13 cellular contexts compared by ENCODE assay signal in the genomic region with DNA sequence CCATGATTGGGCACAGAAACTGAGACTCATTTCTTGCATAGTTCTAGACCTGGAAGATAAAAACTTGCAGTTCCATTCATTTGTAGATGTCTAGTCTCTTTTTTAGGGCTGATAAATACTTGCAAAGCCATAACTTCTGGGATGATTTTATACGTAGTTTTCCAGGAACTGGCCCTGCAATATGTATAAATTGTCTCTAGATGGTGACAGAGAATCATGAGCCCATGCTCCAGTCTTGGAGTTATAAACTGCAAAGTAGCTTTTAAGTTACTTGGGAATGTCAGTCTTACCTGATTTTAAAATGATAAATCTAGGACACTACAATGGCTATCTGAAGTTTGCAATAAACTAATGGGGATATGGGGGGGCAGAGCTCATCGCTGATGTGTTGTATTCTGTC. TPM values are rescaled to one million over a fixed set of nuclear protein-coding genes. Genes with fewer than 3 reads are reported as not detected.
DNase-seq lines count a peak whose midpoint lies in the region; ATAC-seq, FAIRE-seq and TF ChIP-seq lines count a peak whose summit lies in the region.
"Had no signal": no experiment of that assay in that cellular context is flagged by ENCODE, and none has a peak within 500 bp of the region (broad histone marks: within the 10 kb centered on the region; RNA-seq: fewer than 3 reads in every experiment).

No MANE protein-coding gene starts in this region.

- CTCF ChIA-PET in HEK293 (lab: Yijun Ruan, JAX): interaction anchor here (0.6 to 4.5 kb wide), 8 partner anchors 10 to 222 kb away, joined by 3 to 77 read pairs (median 4); no protein-coding TSS in a partner anchor

- DNase-seq in D721Med (ENCODE audit: insufficient read length, low spot score): no peak
- DNase-seq in astrocyte (ENCODE audit: low read depth): peak; percentile 3
- DNase-seq in myocyte (ENCODE audit: low read depth): peak; percentile 15
- DNase-seq in stimulated activated naive CD8-positive, alpha-beta T cell treated with anti-CD3 and anti-CD28 coated beads, Interleukin-15, amount 100 ng/mL, for 72 hours: no peak
- no peak for DNase-seq in activated T-cell treated with anti-CD3 and anti-CD28 coated beads for 4 hours
- DNase-seq: activated T-cell treated with anti-CD3 and anti-CD28 coated beads, Interleukin-2, amount 50 U/mL, for 72 hours; glutamatergic neuron; spleen; T1000 had no signal

- H3K27ac Mint-ChIP-seq in astrocyte (ENCODE audit: unreplicated experiment): no peak overlapping the region
- H3K27ac Mint-ChIP-seq in stimulated activated naive CD8-positive, alpha-beta T cell treated with anti-CD3 and anti-CD28 coated beads, Interleukin-15, amount 100 ng/mL, for 72 hours: no peak overlapping the region
- H3K27ac Mint-ChIP-seq: activated T-cell treated with anti-CD3 and anti-CD28 coated beads, Interleukin-2, amount 50 U/mL, for 72 hours had no signal

- no peak overlapping the region for H3K9ac ChIP-seq in astrocyte (ENCODE audit: low read length)

- H3K4me3 ChIP-seq in HEK293 (ENCODE audit: low read depth, low read length): no peak overlapping the region
- H3K4me3 ChIP-seq in astrocyte (ENCODE audit: insufficient read depth, low read depth, low read length): no peak overlapping the region
- H3K4me3 ChIP-seq: spleen had no signal

- no peaks in the 10 kb centered on the region for H3K79me2 ChIP-seq in astrocyte (ENCODE audit: insufficient read depth, low read length)

- H3K4me3 Mint-ChIP-seq in astrocyte (ENCODE audit: unreplicated experiment): no peak overlapping the region
- no peak overlapping the region for H3K4me3 Mint-ChIP-seq in stimulated activated naive CD8-positive, alpha-beta T cell treated with anti-CD3 and anti-CD28 coated beads, Interleukin-15, amount 100 ng/mL, for 72 hours
- H3K4me3 Mint-ChIP-seq: activated T-cell treated with anti-CD3 and anti-CD28 coated beads, Interleukin-2, amount 50 U/mL, for 72 hours had no signal

- H3K36me3 Mint-ChIP-seq in astrocyte (ENCODE audit: low read depth, unreplicated experiment): no peaks in the 10 kb centered on the region

- H3K27me3 ChIP-seq in astrocyte (ENCODE audit: insufficient read depth, low read length): peaks cover 45% of the 10 kb centered on the region

- no peak overlapping the region for H2AFZ ChIP-seq in astrocyte (ENCODE audit: low read depth, low read length)

- FAIRE-seq in D721Med (lab: Jason Lieb, UNC) (no peak), astrocyte (lab: Jason Lieb, UNC) (no peak)
- FAIRE-seq: colon had no signal

- TF ChIP-seq CTCF in D721Med (IDR thresholded peaks at IDR 0.05; ENCODE audit: insufficient read depth, missing control alignments): peak; percentile 57
- peak; percentile 71 for TF ChIP-seq CTCF in HEK293 (tag by site-specific recombination; IDR thresholded peaks at IDR 0.05)
- TF ChIP-seq CTCF in astrocyte (IDR thresholded peaks at IDR 0.05; ENCODE audit: insufficient read depth, low read depth, low read length): peak; percentile 29

- no peaks in the 10 kb centered on the region for H4K20me1 ChIP-seq in astrocyte (ENCODE audit: insufficient read depth, low read length)

- peaks cover 9% of the 10 kb centered on the region; the same call in 1 of the 2 replicates for H3K4me1 ChIP-seq in HEK293 (ENCODE audit: control insufficient read depth, insufficient read depth, low read length)
- H3K4me1 ChIP-seq in astrocyte (ENCODE audit: insufficient read depth, low read length): no peaks in the 10 kb centered on the region

- peaks cover 50% of the 10 kb centered on the region for H3K27me3 Mint-ChIP-seq in astrocyte (ENCODE audit: low read depth, unreplicated experiment)
- H3K27me3 Mint-ChIP-seq in stimulated activated naive CD8-positive, alpha-beta T cell treated with anti-CD3 and anti-CD28 coated beads, Interleukin-15, amount 100 ng/mL, for 72 hours: peaks cover 29% of the 10 kb centered on the region

- H3K4me1 Mint-ChIP-seq in astrocyte (ENCODE audit: low read depth, unreplicated experiment): peaks cover 4% of the 10 kb centered on the region
- no peaks in the 10 kb centered on the region for H3K4me1 Mint-ChIP-seq in stimulated activated naive CD8-positive, alpha-beta T cell treated with anti-CD3 and anti-CD28 coated beads, Interleukin-15, amount 100 ng/mL, for 72 hours

- H3K36me3 ChIP-seq in HEK293 (ENCODE audit: control insufficient read depth in 2 of 2, insufficient read depth in 1 of 2, low read length in 2 of 2) (no peaks in the 10 kb centered on the region), astrocyte (ENCODE audit: insufficient read depth, low read length) (no peaks in the 10 kb centered on the region)
- H3K36me3 ChIP-seq: spleen had no signal

- H3K9me3 ChIP-seq in HEK293 (ENCODE audit: control insufficient read depth, insufficient read depth, low read depth, low read length): no peaks in the 10 kb centered on the region
- H3K9me3 ChIP-seq in astrocyte (ENCODE audit: insufficient read depth, low read depth, low read length): no peaks in the 10 kb centered on the region
- H3K9me3 ChIP-seq: spleen had no signal

- no peak overlapping the region for H3K27ac ChIP-seq in HEK293 (ENCODE audit: extremely low read depth, low read depth, low read length)
- no peak overlapping the region for H3K27ac ChIP-seq in astrocyte (ENCODE audit: low read depth, low read length)
- H3K27ac ChIP-seq: spleen had no signal

- no peaks in the 10 kb centered on the region for H3K9me3 Mint-ChIP-seq in astrocyte (ENCODE audit: unreplicated experiment)
- no peaks in the 10 kb centered on the region for H3K9me3 Mint-ChIP-seq in stimulated activated naive CD8-positive, alpha-beta T cell treated with anti-CD3 and anti-CD28 coated beads, Interleukin-15, amount 100 ng/mL, for 72 hours
- H3K9me3 Mint-ChIP-seq: activated T-cell treated with anti-CD3 and anti-CD28 coated beads, Interleukin-2, amount 50 U/mL, for 72 hours had no signal

- POLR2A ChIA-PET in HEK293 (lab: Yijun Ruan, JAX): no interaction called here

- ATAC-seq in esophagus mucosa: no peak
- no peak for ATAC-seq in stimulated activated naive CD8-positive, alpha-beta T cell treated with anti-CD3 and anti-CD28 coated beads, Interleukin-15, amount 100 ng/mL, for 72 hours
- ATAC-seq: activated T-cell treated with anti-CD3 and anti-CD28 coated beads, Interleukin-2, amount 50 U/mL, for 72 hours had no signal

- no peak overlapping the region for H3K4me2 ChIP-seq in astrocyte (ENCODE audit: low read length)

TF ChIP-seq in HEK293, 187 proteins besides CTCF, POLR2A, EP300 and RAD21:
- TF ChIP-seq ZNF654 (tag by site-specific recombination; IDR thresholded peaks at IDR 0.05; ENCODE audit: low read depth): peak; percentile 69
- no peak for TF ChIP-seq ZNF48 (tag by site-specific recombination; IDR thresholded peaks at IDR 0.05)
- TF ChIP-seq ZBTB20 (tag by site-specific recombination; IDR thresholded peaks at IDR 0.05): peak; percentile 83
- TF ChIP-seq, protein P1, sequence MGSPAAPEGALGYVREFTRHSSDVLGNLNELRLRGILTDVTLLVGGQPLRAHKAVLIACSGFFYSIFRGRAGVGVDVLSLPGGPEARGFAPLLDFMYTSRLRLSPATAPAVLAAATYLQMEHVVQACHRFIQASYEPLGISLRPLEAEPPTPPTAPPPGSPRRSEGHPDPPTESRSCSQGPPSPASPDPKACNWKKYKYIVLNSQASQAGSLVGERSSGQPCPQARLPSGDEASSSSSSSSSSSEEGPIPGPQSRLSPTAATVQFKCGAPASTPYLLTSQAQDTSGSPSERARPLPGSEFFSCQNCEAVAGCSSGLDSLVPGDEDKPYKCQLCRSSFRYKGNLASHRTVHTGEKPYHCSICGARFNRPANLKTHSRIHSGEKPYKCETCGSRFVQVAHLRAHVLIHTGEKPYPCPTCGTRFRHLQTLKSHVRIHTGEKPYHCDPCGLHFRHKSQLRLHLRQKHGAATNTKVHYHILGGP (tag by site-specific recombination; IDR thresholded peaks at IDR 0.05): peak; percentile 71

RNA-seq across cellular contexts. Expression of a gene that starts 3.0 kb away (rescaled TPM):
- 0.17 and 2.5 TPM in 2 replicates for total RNA-seq in astrocyte
- 0.13 TPM in 1 of 2 replicates, not detected in the other for total RNA-seq in myocyte
- 0.01 TPM for polyA plus RNA-seq in myocyte (2012)
- not detected for total RNA-seq in esophagus mucosa
- total RNA-seq: activated T-cell treated with anti-CD3 and anti-CD28 coated beads, Interleukin-2, amount 50 U/mL, for 72 hours; mucosa of gallbladder; spleen had no signal
- polyA plus RNA-seq: spleen had no signal

Comparison
In these comparisons a context has a peak if more than half of its experiments do, and no peak if none do; other contexts are left out.
1. DNase-seq: peak in astrocyte (single experiment) and myocyte (single experiment); none in D721Med (single experiment), stimulated activated naive CD8-positive, alpha-beta T cell treated with anti-CD3 and anti-CD28 coated beads, Interleukin-15, amount 100 ng/mL, for 72 hours (0 of 2) and activated T-cell treated with anti-CD3 and anti-CD28 coated beads for 4 hours (single experiment).
2. Peak in every context shown above with its lines, with median percentiles within 50 percentile points of each other: CTCF ChIP-seq.